ENCODE assay signal across 2 cellular contexts in the genomic region with DNA sequence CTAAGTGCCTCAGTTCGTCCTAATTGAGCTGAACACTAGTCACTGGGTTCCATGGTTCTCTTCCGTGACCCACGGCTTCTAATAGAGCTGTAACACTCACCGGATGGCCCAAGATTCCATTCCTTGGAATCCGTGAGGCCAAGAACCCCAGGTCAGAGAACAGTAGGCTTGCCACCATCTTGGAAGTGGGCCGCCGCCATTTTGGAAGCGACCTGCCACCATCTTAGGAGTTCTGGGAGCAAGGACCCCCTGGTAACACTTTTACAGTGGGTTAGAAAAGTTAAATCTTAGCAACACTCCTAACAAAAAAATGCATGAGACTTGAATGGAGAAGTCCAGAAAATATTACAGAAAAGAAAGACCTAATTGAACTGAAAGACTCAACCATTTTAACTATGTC.
TF ChIP-seq lines count a peak whose summit lies in the region.

No MANE protein-coding gene starts in this region.

TF ChIP-seq in K562, 482 proteins besides CTCF, POLR2A, EP300 and RAD21:
- TF ChIP-seq HNRNPUL1 (IDR thresholded peaks at IDR 0.05; ENCODE audit: low read length) (no peak), SMAD2 (IDR thresholded peaks at IDR 0.05; ENCODE audit: low read depth, low read length) (no peak), YY1 (IDR thresholded peaks at IDR 0.05; ENCODE audit: borderline replicate concordance in 1 of 3, control insufficient read depth in 1 of 3, extremely low read depth in 1 of 3, insufficient read depth in 3 of 3, insufficient read length in 1 of 3, insufficient replicate concordance in 2 of 3, low read depth in 1 of 3, low read length in 2 of 3) (peak; percentile 34 to 87 (median 50)), HMG20A (CRISPR knock-in tag; conservative IDR thresholded peaks at IDR 0.05) (no peak), MAZ (CRISPR knock-in tag; conservative IDR thresholded peaks at IDR 0.05 in 1 of 2, IDR thresholded peaks at IDR 0.05 in 1 of 2) (no peak), TEAD4 (IDR thresholded peaks at IDR 0.05; ENCODE audit: low read length) (peak; percentile 41), TEAD4 (CRISPR knock-in tag; IDR thresholded peaks at IDR 0.05; ENCODE audit: borderline replicate concordance) (no peak), ZFP36 (IDR thresholded peaks at IDR 0.05; ENCODE audit: low read depth, low read length, partially characterized antibody) (no peak), NCOA1 (IDR thresholded peaks at IDR 0.05; ENCODE audit: low read depth) (no peak), PHF20 (IDR thresholded peaks at IDR 0.05; ENCODE audit: partially characterized antibody) (no peak), CSDE1 (IDR thresholded peaks at IDR 0.05) (no peak), SETDB1 (IDR thresholded peaks at IDR 0.05; ENCODE audit: low read length) (no peak), YBX1 (IDR thresholded peaks at IDR 0.05) (no peak), ZNF778 (CRISPR knock-in tag; IDR thresholded peaks at IDR 0.05) (no peak), RBM25 (IDR thresholded peaks at IDR 0.05; ENCODE audit: low read depth, low read length, severe bottlenecking) (no peak), KAT8 (IDR thresholded peaks at IDR 0.05; ENCODE audit: low read depth) (peak; percentile 73; the same call in 1 of the 2 replicates), BRD4 (IDR thresholded peaks at IDR 0.05) (no peak), EHMT2 (IDR thresholded peaks at IDR 0.05) (no peak), KHSRP (IDR thresholded peaks at IDR 0.05) (no peak), HMGN3 (IDR thresholded peaks at IDR 0.05; ENCODE audit: borderline replicate concordance, extremely low read depth, insufficient read length, low read depth, low read length) (no peak), GATA2 (CRISPR knock-in tag; IDR thresholded peaks at IDR 0.05) (no peak), TCF3 (CRISPR knock-in tag; IDR thresholded peaks at IDR 0.05) (no peak), ZKSCAN1 (IDR thresholded peaks at IDR 0.05; ENCODE audit: low read depth, low read length) (no peak)
- TF ChIP-seq, protein P1, sequence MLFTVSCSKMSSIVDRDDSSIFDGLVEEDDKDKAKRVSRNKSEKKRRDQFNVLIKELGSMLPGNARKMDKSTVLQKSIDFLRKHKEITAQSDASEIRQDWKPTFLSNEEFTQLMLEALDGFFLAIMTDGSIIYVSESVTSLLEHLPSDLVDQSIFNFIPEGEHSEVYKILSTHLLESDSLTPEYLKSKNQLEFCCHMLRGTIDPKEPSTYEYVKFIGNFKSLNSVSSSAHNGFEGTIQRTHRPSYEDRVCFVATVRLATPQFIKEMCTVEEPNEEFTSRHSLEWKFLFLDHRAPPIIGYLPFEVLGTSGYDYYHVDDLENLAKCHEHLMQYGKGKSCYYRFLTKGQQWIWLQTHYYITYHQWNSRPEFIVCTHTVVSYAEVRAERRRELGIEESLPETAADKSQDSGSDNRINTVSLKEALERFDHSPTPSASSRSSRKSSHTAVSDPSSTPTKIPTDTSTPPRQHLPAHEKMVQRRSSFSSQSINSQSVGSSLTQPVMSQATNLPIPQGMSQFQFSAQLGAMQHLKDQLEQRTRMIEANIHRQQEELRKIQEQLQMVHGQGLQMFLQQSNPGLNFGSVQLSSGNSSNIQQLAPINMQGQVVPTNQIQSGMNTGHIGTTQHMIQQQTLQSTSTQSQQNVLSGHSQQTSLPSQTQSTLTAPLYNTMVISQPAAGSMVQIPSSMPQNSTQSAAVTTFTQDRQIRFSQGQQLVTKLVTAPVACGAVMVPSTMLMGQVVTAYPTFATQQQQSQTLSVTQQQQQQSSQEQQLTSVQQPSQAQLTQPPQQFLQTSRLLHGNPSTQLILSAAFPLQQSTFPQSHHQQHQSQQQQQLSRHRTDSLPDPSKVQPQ (CRISPR knock-in tag; IDR thresholded peaks at IDR 0.05; ENCODE audit: borderline replicate concordance): no peak
- TF ChIP-seq, protein P2, sequence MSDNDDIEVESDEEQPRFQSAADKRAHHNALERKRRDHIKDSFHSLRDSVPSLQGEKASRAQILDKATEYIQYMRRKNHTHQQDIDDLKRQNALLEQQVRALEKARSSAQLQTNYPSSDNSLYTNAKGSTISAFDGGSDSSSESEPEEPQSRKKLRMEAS (CRISPR knock-in tag; IDR thresholded peaks at IDR 0.05): no peak
- TF ChIP-seq, protein P3, sequence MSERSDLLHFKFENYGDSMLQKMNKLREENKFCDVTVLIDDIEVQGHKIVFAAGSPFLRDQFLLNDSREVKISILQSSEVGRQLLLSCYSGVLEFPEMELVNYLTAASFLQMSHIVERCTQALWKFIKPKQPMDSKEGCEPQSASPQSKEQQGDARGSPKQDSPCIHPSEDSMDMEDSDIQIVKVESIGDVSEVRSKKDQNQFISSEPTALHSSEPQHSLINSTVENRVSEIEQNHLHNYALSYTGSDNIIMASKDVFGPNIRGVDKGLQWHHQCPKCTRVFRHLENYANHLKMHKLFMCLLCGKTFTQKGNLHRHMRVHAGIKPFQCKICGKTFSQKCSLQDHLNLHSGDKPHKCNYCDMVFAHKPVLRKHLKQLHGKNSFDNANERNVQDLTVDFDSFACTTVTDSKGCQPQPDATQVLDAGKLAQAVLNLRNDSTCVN (CRISPR knock-in tag; IDR thresholded peaks at IDR 0.05): no peak
- TF ChIP-seq, protein P4, sequence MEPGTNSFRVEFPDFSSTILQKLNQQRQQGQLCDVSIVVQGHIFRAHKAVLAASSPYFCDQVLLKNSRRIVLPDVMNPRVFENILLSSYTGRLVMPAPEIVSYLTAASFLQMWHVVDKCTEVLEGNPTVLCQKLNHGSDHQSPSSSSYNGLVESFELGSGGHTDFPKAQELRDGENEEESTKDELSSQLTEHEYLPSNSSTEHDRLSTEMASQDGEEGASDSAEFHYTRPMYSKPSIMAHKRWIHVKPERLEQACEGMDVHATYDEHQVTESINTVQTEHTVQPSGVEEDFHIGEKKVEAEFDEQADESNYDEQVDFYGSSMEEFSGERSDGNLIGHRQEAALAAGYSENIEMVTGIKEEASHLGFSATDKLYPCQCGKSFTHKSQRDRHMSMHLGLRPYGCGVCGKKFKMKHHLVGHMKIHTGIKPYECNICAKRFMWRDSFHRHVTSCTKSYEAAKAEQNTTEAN (CRISPR knock-in tag; IDR thresholded peaks at IDR 0.05): no peak

TF ChIP-seq in H1, 55 proteins besides CTCF, POLR2A, EP300 and RAD21:
- no peak for TF ChIP-seq CHD2 (IDR thresholded peaks at IDR 0.05; ENCODE audit: low read length)
- TF ChIP-seq YY1 (IDR thresholded peaks at IDR 0.05; ENCODE audit: low read depth, low read length): peak; percentile 82; the same call in 1 of the 2 replicates
